Comparison of ENCODE assay signal across 9 cellular contexts in genomic region chr3:64484289-64484992, GRCh38.
DNase-seq lines count a peak whose midpoint lies in the region; ATAC-seq and TF ChIP-seq lines count a peak whose summit lies in the region.
"Had no signal": no experiment of that assay in that cellular context is flagged by ENCODE, and none has a peak within 500 bp of the region (broad histone marks: within the 10 kb centered on the region; RNA-seq: fewer than 3 reads in every experiment).

No MANE protein-coding gene starts in this region.

- no peaks in the 10 kb centered on the region for H3K36me3 Mint-ChIP-seq in endothelial cell (ENCODE audit: low read depth, unreplicated experiment)
- H3K36me3 Mint-ChIP-seq in stimulated activated memory B cell treated with anti-CD40 and anti-IgM and Interleukin-4, amounts not matched to agents 10 μg/mL and 1 μg/mL and 100 μg/mL, for 72 hours: no peaks in the 10 kb centered on the region

- peak; percentile 91 for TF ChIP-seq CTCF in endothelial cell (IDR thresholded peaks at IDR 0.05; ENCODE audit: unreplicated experiment)

- H3K9me3 Mint-ChIP-seq in endothelial cell (ENCODE audit: unreplicated experiment): no peaks in the 10 kb centered on the region
- no peaks in the 10 kb centered on the region for H3K9me3 Mint-ChIP-seq in stimulated activated memory B cell treated with anti-CD40 and anti-IgM and Interleukin-4, amounts not matched to agents 10 μg/mL and 1 μg/mL and 100 μg/mL, for 72 hours
- H3K9me3 Mint-ChIP-seq: dendritic cell treated with granulocyte-macrophage colony-stimulating factor and Interleukin-4, amounts not matched to agents 40 ng/mL and 50 ng/mL, for 4 days had no signal

- H3K27me3 Mint-ChIP-seq in endothelial cell (ENCODE audit: unreplicated experiment): peaks cover 5% of the 10 kb centered on the region
- H3K27me3 Mint-ChIP-seq in stimulated activated memory B cell treated with anti-CD40 and anti-IgM and Interleukin-4, amounts not matched to agents 10 μg/mL and 1 μg/mL and 100 μg/mL, for 72 hours: peaks cover 17% of the 10 kb centered on the region

- H3K27ac Mint-ChIP-seq in endothelial cell (ENCODE audit: unreplicated experiment): no peak overlapping the region
- no peak overlapping the region for H3K27ac Mint-ChIP-seq in stimulated activated memory B cell treated with anti-CD40 and anti-IgM and Interleukin-4, amounts not matched to agents 10 μg/mL and 1 μg/mL and 100 μg/mL, for 72 hours
- H3K27ac Mint-ChIP-seq: dendritic cell treated with granulocyte-macrophage colony-stimulating factor and Interleukin-4, amounts not matched to agents 40 ng/mL and 50 ng/mL, for 4 days had no signal

- ATAC-seq in GM19467 (IDR thresholded peaks at IDR 0.05; ENCODE audit: unreplicated experiment): peak; percentile 93
- peak; percentile 93 for ATAC-seq in HG03521 (IDR thresholded peaks at IDR 0.05; ENCODE audit: unreplicated experiment)
- ATAC-seq in stimulated activated memory B cell treated with anti-CD40 and anti-IgM and Interleukin-4, amounts not matched to agents 10 μg/mL and 1 μg/mL and 100 μg/mL, for 72 hours: peak; percentile 87

- no peak overlapping the region for H3K4me3 Mint-ChIP-seq in endothelial cell (ENCODE audit: unreplicated experiment)
- no peak overlapping the region for H3K4me3 Mint-ChIP-seq in stimulated activated memory B cell treated with anti-CD40 and anti-IgM and Interleukin-4, amounts not matched to agents 10 μg/mL and 1 μg/mL and 100 μg/mL, for 72 hours
- H3K4me3 Mint-ChIP-seq: dendritic cell treated with granulocyte-macrophage colony-stimulating factor and Interleukin-4, amounts not matched to agents 40 ng/mL and 50 ng/mL, for 4 days had no signal

- DNase-seq in D341Med (ENCODE audit: low spot score): peak; percentile 83
- DNase-seq in NCI-H82 (lab: John Stamatoyannopoulos, UW): peak; percentile 89
- DNase-seq in activated CD8-positive, alpha-beta memory T cell treated with anti-CD3 and anti-CD28 coated beads for 24 hours: peak; percentile 81
- DNase-seq in endothelial cell (ENCODE audit: low spot score): peak; percentile 88
- DNase-seq in midbrain (lab: John Stamatoyannopoulos, UW): peak; percentile 86

- H3K4me1 Mint-ChIP-seq in endothelial cell (ENCODE audit: unreplicated experiment): peaks cover 14% of the 10 kb centered on the region
- H3K4me1 Mint-ChIP-seq in stimulated activated memory B cell treated with anti-CD40 and anti-IgM and Interleukin-4, amounts not matched to agents 10 μg/mL and 1 μg/mL and 100 μg/mL, for 72 hours: peaks cover 6% of the 10 kb centered on the region

Comparison
In these comparisons a context has a peak if more than half of its experiments do, and no peak if none do; other contexts are left out.
1. Peak in every context shown above with its lines: DNase-seq and ATAC-seq.